In the genomic region with DNA sequence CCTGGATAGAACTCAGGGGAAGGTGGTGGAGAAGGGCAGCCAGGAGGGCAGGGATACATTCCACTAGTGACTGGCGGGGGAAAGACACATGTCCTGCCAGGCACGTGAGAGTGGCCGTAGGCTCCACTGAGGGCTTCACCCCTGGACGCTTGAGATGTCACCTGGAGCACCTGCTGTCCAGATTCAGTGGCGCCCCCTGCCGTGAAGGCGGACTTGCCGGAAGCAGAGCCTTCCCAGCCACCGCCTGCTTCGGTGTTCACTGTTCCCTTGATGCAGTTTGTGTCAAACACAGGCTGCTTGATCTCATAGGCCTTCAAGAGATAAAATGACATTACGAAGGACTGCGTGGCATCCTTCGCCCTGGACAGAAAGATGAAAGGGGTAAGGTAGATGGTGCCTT, we compare ENCODE assay signal across 15 cellular contexts.
A peak's percentile ranks its signal among the peaks of the same experiment; 100 is the strongest.
DNase-seq lines count a peak whose midpoint lies in the region; ATAC-seq, FAIRE-seq and TF ChIP-seq lines count a peak whose summit lies in the region.
"Had no signal": no experiment of that assay in that cellular context is flagged by ENCODE, and none has a peak within 500 bp of the region (broad histone marks: within the 10 kb centered on the region; RNA-seq: fewer than 3 reads in every experiment).

No MANE protein-coding gene starts in this region.

- CTCF ChIA-PET in K562 (lab: Yijun Ruan, JAX; ENCODE audit: low intra/inter-chr PET ratio), result no interaction called here

- H2BK15ac ChIP-seq in H9 (ENCODE audit: low read depth, low read length), result no peak overlapping the region

- H2BK12ac ChIP-seq in H9 (ENCODE audit: insufficient read length, low read depth, low read length), result no peak overlapping the region

- no peak overlapping the region for H3K56ac ChIP-seq in H9 (ENCODE audit: insufficient read length, low read depth, low read length)

- no peak overlapping the region for H4K8ac ChIP-seq in H9 (replicated peaks; ENCODE audit: insufficient read length, low read depth, low read length)

- no peak for TF ChIP-seq RAD21 in K562 (CRISPR knock-in tag; conservative IDR thresholded peaks at IDR 0.05 in 1 of 2, IDR thresholded peaks at IDR 0.05 in 1 of 2)

- no peak overlapping the region for H3K18ac ChIP-seq in H9 (ENCODE audit: insufficient read length, low read depth, low read length)

- no peak overlapping the region for H2BK5ac ChIP-seq in H9 (ENCODE audit: insufficient read length, low read length)

- H3K9me3 ChIP-seq in H9 (ENCODE audit: control insufficient read depth, low read depth, low read length) (no peaks in the 10 kb centered on the region), K562 (replicated peaks; ENCODE audit: control insufficient read depth, insufficient read depth, low read depth, low read length) (no peaks in the 10 kb centered on the region), testis (no peaks in the 10 kb centered on the region)

- H3K4me1 ChIP-seq in H9 (ENCODE audit: insufficient read depth, low read length) (no peaks in the 10 kb centered on the region), K562 (replicated peaks in 1 of 2; ENCODE audit: control insufficient read depth in 2 of 2, insufficient read depth in 2 of 2, low read length in 2 of 2) (0 out of 5 replicates have a peak, but pooled peaks cover 0 to 4% of the 10 kb centered on the region in 2 experiments), testis (no peaks in the 10 kb centered on the region)

- H3K79me2 ChIP-seq in H9 (ENCODE audit: insufficient read depth, low read length) (no peaks in the 10 kb centered on the region), K562 (ENCODE audit: control insufficient read depth, insufficient read depth, low read length) (no peaks in the 10 kb centered on the region)

- DNase-seq in H9 (peak; percentile 37), K562 (ENCODE audit: extremely low read depth in 1 of 4, low spot score in 3 of 4) (peak in 1 of 4 experiments; percentile 18), testis (peak; percentile 79), NCI-H2029 treated with DMSO at 0.1 percent for 48 hours (lab: John Stamatoyannopoulos, UW) (no peak), germinal center (ENCODE audit: low spot score) (no peak)
- no peak for DNase-seq in effector CD8-positive, alpha-beta T cell (lab: John Stamatoyannopoulos, UW)
- DNase-seq: C1 segment of cervical spinal cord; CD4-positive, alpha-beta memory T cell; DND-41; GDM1; Karpas-422 had no signal

- TF ChIP-seq POLR2A in K562 (conservative IDR thresholded peaks at IDR 0.05), result no peak
- no peak for TF ChIP-seq POLR2A in testis (IDR thresholded peaks at IDR 0.05)

- no peaks in the 10 kb centered on the region for H3K36me3 ChIP-seq in K562 (ENCODE audit: control insufficient read depth, insufficient read depth, low read length)
- no peaks in the 10 kb centered on the region for H3K36me3 ChIP-seq in testis (ENCODE audit: low read depth, missing control alignments)

- no peak for TF ChIP-seq EP300 in K562 (IDR thresholded peaks at IDR 0.05; ENCODE audit: low read length)

- no peak overlapping the region for H3T11ph ChIP-seq in H9 (ENCODE audit: low read length)

- H3K27me3 ChIP-seq in H9 (ENCODE audit: insufficient read depth, low read length), result no peaks in the 10 kb centered on the region
- H3K27me3 ChIP-seq in K562 (ENCODE audit: control insufficient read depth in 2 of 2, insufficient read depth in 2 of 2, low read length in 2 of 2), result no peaks in the 10 kb centered on the region
- H3K27me3 ChIP-seq in testis, result no peaks in the 10 kb centered on the region

- no peak overlapping the region for H3K27ac Mint-ChIP-seq in H9
- H3K27ac Mint-ChIP-seq: B cell; CD4-positive, alpha-beta memory T cell had no signal

- no peaks in the 10 kb centered on the region for H4K20me1 ChIP-seq in H9 (ENCODE audit: control insufficient read depth, insufficient read depth, insufficient read length)
- H4K20me1 ChIP-seq in K562 (replicated peaks; ENCODE audit: control insufficient read depth, insufficient read depth, low read length), result no peaks in the 10 kb centered on the region

- H3K23me2 ChIP-seq in H9 (ENCODE audit: insufficient read length, low read depth, low read length, poor library complexity, severe bottlenecking), result no peaks in the 10 kb centered on the region

- no peak overlapping the region for H3K23ac ChIP-seq in H9 (ENCODE audit: insufficient read length, low read depth, low read length)

- intact Hi-C loops in K562 (cut with micrococcal nuclease), result no loop called here
- intact Hi-C loops in testis (cut with DNase I; ENCODE audit: low total_unique reads), result no loop called here

- H3K4me2 ChIP-seq in H9 (ENCODE audit: insufficient read depth, insufficient read length, low read length) (no peak overlapping the region), K562 (ENCODE audit: insufficient read depth, low read length) (no peak overlapping the region; the same call in 1 of the 2 replicates)

- no peak overlapping the region for H3K4me3 Mint-ChIP-seq in H9
- H3K4me3 Mint-ChIP-seq: B cell; CD4-positive, alpha-beta memory T cell had no signal

- H3K14ac ChIP-seq in H9 (ENCODE audit: insufficient read depth, low read length), result no peak overlapping the region

- H2AFZ ChIP-seq in H9 (ENCODE audit: low read length) (no peak overlapping the region), K562 (ENCODE audit: low read depth, low read length) (0 out of 2 replicates have a peak overlapping the region, but pooled peaks have one; percentile 20)

- H3K4me3 ChIP-seq in K562, result no peak overlapping the region
- peak overlapping the region; percentile 44 to 46 for H3K4me3 ChIP-seq in testis

- H3K27ac ChIP-seq in C4-2B (no peak overlapping the region), H9 (ENCODE audit: insufficient read length, low read depth, low read length) (no peak overlapping the region), K562 (ENCODE audit: extremely low read depth, low read depth, low read length) (no peak overlapping the region), testis (no peak overlapping the region)

- H3K4me1 Mint-ChIP-seq in H9, result no peaks in the 10 kb centered on the region
- H3K4me1 Mint-ChIP-seq: B cell; CD4-positive, alpha-beta memory T cell had no signal

- peak; percentile 60 for ATAC-seq in K562

- no peak overlapping the region for H4K91ac ChIP-seq in H9 (ENCODE audit: insufficient read length, low read depth, low read length)

- POLR2A ChIA-PET in K562 (lab: Yijun Ruan, JAX), result interaction anchor here (0.6 kb wide), 1 partner anchor 181 kb away, joined by 4 read pairs; no protein-coding TSS in a partner anchor

- BruUV-seq in K562 (replicated peaks; lab: Mats Ljungman, UMichigan), result no TSS peak

- no peak overlapping the region for H3K4ac ChIP-seq in H9 (ENCODE audit: low read depth, low read length)

- no peaks in the 10 kb centered on the region for H3K79me1 ChIP-seq in H9 (ENCODE audit: insufficient read depth, low read depth, low read length, poor library complexity, severe bottlenecking)

- no peak overlapping the region for H4K5ac ChIP-seq in H9 (ENCODE audit: insufficient read length, low read depth, low read length)

- H2BK120ac ChIP-seq in H9 (ENCODE audit: low read depth, low read length, poor library complexity, severe bottlenecking), result no peak overlapping the region

- TF ChIP-seq CTCF in C4-2B (conservative IDR thresholded peaks at IDR 0.05) (peak; percentile 31), H9 (conservative IDR thresholded peaks at IDR 0.05) (peak; percentile 27; the same call in 2 of the 3 replicates), K562 (IDR thresholded peaks at IDR 0.05 in 2 of 3, conservative IDR thresholded peaks at IDR 0.05 in 1 of 3; ENCODE audit: insufficient read depth in 2 of 3, low read depth in 1 of 3, low read length in 3 of 3) (no peak; a peak in 1 of 6 replicates), testis (IDR thresholded peaks at IDR 0.05) (peak in 1 of 3 experiments; percentile 29)

- no peaks in the 10 kb centered on the region for H3K36me3 Mint-ChIP-seq in H9 (ENCODE audit: insufficient read depth in 1 of 3, low read depth in 3 of 3)
- H3K36me3 Mint-ChIP-seq: CD4-positive, alpha-beta memory T cell had no signal

- peaks cover under 1 to 3% of the 10 kb centered on the region in 2 experiments; a peak in 3 of 5 replicates for H3K9me3 Mint-ChIP-seq in H9

- no peaks in the 10 kb centered on the region for H3K9me1 ChIP-seq in K562 (ENCODE audit: control insufficient read depth, insufficient read depth, low read length)

- no peak overlapping the region for H3K9ac ChIP-seq in H9 (ENCODE audit: extremely low read depth, insufficient read length, low read length)
- H3K9ac ChIP-seq in K562 (ENCODE audit: insufficient read depth in 1 of 2, low read depth in 2 of 2, low read length in 2 of 2), result no peak overlapping the region

- no CpG with 5 or more reads among the region's 13 CpGs for WGBS in H9 (ENCODE audit: extremely low coverage, insufficient read length, low lambda C conversion rate)
- WGBS in K562 (ENCODE audit: insufficient coverage, low coverage, missing lambda C conversion rate), result 5% methylated on average over 13 of the region's 13 CpGs
- WGBS in testis, 2 donors, result 60 to 65% methylated on average over 9 to 13 of the region's 13 CpGs

- FAIRE-seq in K562 (lab: Jason Lieb, UNC), result no peak
- FAIRE-seq: A204.1, H54 had no signal

- peaks cover 3% of the 10 kb centered on the region for H3K27me3 Mint-ChIP-seq in H9 (ENCODE audit: low read depth)
- H3K27me3 Mint-ChIP-seq: CD4-positive, alpha-beta memory T cell had no signal

- H2BK20ac ChIP-seq in H9 (ENCODE audit: low read depth, low read length, poor library complexity, severe bottlenecking), result no peak overlapping the region

- no peak overlapping the region for H2AK5ac ChIP-seq in H9 (ENCODE audit: insufficient read length, low read length)

- in situ Hi-C loops in K562 (cut with MboI), result no loop called here

TF ChIP-seq in K562, 482 proteins besides CTCF, POLR2A, EP300 and RAD21:
- TF ChIP-seq, protein P1, sequence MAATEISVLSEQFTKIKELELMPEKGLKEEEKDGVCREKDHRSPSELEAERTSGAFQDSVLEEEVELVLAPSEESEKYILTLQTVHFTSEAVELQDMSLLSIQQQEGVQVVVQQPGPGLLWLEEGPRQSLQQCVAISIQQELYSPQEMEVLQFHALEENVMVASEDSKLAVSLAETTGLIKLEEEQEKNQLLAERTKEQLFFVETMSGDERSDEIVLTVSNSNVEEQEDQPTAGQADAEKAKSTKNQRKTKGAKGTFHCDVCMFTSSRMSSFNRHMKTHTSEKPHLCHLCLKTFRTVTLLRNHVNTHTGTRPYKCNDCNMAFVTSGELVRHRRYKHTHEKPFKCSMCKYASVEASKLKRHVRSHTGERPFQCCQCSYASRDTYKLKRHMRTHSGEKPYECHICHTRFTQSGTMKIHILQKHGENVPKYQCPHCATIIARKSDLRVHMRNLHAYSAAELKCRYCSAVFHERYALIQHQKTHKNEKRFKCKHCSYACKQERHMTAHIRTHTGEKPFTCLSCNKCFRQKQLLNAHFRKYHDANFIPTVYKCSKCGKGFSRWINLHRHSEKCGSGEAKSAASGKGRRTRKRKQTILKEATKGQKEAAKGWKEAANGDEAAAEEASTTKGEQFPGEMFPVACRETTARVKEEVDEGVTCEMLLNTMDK (IDR thresholded peaks at IDR 0.05; ENCODE audit: borderline replicate concordance, insufficient read depth, low read depth, low read length, poor library complexity, severe bottlenecking), result peak; percentile 76
- TF ChIP-seq MCM3 (IDR thresholded peaks at IDR 0.05), result no peak

Comparison
In these comparisons a context has a peak if more than half of its experiments do, and no peak if none do; other contexts are left out.
1. CTCF ChIP-seq: peak in C4-2B (single experiment) and H9 (single experiment); none in K562 (0 of 3).
2. DNase-seq: peak in H9 (single experiment) and testis (single experiment); none in effector CD8-positive, alpha-beta T cell (single experiment), NCI-H2029 treated with DMSO at 0.1 percent for 48 hours (single experiment) and germinal center (single experiment).